ENCODE assay signal across 16 cellular contexts in genomic region chr2:17756629-17757028, GRCh38. TPM values are rescaled to one million over a fixed set of nuclear protein-coding genes. Genes with fewer than 3 reads are reported as not detected.
A peak's percentile ranks its signal among the peaks of the same experiment; 100 is the strongest.
DNase-seq lines count a peak whose midpoint lies in the region; ATAC-seq and TF ChIP-seq lines count a peak whose summit lies in the region.
"Had no signal": no experiment of that assay in that cellular context is flagged by ENCODE, and none has a peak within 500 bp of the region (broad histone marks: within the 10 kb centered on the region; RNA-seq: fewer than 3 reads in every experiment).

No MANE protein-coding gene starts in this region.

- H3K36me3 ChIP-seq in BLaER1 (peaks cover 20% of the 10 kb centered on the region), GM23248 (ENCODE audit: low read depth) (no peaks in the 10 kb centered on the region), WERI-Rb-1 (peaks cover 18% of the 10 kb centered on the region)

- H3K27ac Mint-ChIP-seq in stimulated activated naive CD8-positive, alpha-beta T cell treated with anti-CD3 and anti-CD28 coated beads, Interleukin-15, amount 100 ng/mL, for 72 hours = no peak overlapping the region

- H4K20me1 ChIP-seq in BLaER1 (no peaks in the 10 kb centered on the region), GM23248 (ENCODE audit: insufficient read depth) (no peaks in the 10 kb centered on the region)

- no peaks in the 10 kb centered on the region for H3K9me3 Mint-ChIP-seq in stimulated activated naive CD8-positive, alpha-beta T cell treated with anti-CD3 and anti-CD28 coated beads, Interleukin-15, amount 100 ng/mL, for 72 hours

- H3K9ac ChIP-seq in BLaER1 (0 out of 2 replicates have a peak overlapping the region, but pooled peaks have one; percentile 4), GM23248 (0 out of 2 replicates have a peak overlapping the region, but pooled peaks have one; percentile 1)

- H3K9me3 ChIP-seq in BLaER1 = no peaks in the 10 kb centered on the region
- H3K9me3 ChIP-seq in GM23248 (ENCODE audit: low read depth) = no peaks in the 10 kb centered on the region
- H3K9me3 ChIP-seq in WERI-Rb-1 (ENCODE audit: severe bottlenecking) = no peaks in the 10 kb centered on the region
- H3K9me3 ChIP-seq: BE2C, psoas muscle, SJCRH30 had no signal

- H3K79me2 ChIP-seq in GM23248 (ENCODE audit: insufficient read depth) = peaks cover 80% of the 10 kb centered on the region

- H3K27me3 ChIP-seq in BLaER1 = no peaks in the 10 kb centered on the region
- H3K27me3 ChIP-seq in GM23248 (replicated peaks; ENCODE audit: insufficient read depth) = no peaks in the 10 kb centered on the region
- no peaks in the 10 kb centered on the region for H3K27me3 ChIP-seq in WERI-Rb-1 (ENCODE audit: insufficient read depth, low read depth, severe bottlenecking)
- H3K27me3 ChIP-seq: BE2C, SJCRH30 had no signal

- no peak for TF ChIP-seq CTCF in WERI-Rb-1 (IDR thresholded peaks at IDR 0.05; ENCODE audit: low read depth, low read length)

- H3K4me2 ChIP-seq in BLaER1 = peak overlapping the region; percentile 90
- H3K4me2 ChIP-seq in GM23248 (ENCODE audit: unreplicated experiment) = peak overlapping the region; percentile 23

- H3K27ac ChIP-seq in BLaER1 (no peak overlapping the region), GM23248 (no peak overlapping the region), WERI-Rb-1 (peak overlapping the region; percentile 17)
- H3K27ac ChIP-seq: psoas muscle, SJCRH30, VCaP had no signal

- WGBS in GM23248 (ENCODE audit: low coverage in 1 of 2, low lambda C conversion rate in 2 of 2, missing lambda C conversion rate in 2 of 2), 2 experiments = 74 to 91% methylated on average over 6 of the region's 6 CpGs

- H3K4me3 Mint-ChIP-seq in stimulated activated naive CD8-positive, alpha-beta T cell treated with anti-CD3 and anti-CD28 coated beads, Interleukin-15, amount 100 ng/mL, for 72 hours = no peak overlapping the region

- H3K4me1 Mint-ChIP-seq in stimulated activated naive CD8-positive, alpha-beta T cell treated with anti-CD3 and anti-CD28 coated beads, Interleukin-15, amount 100 ng/mL, for 72 hours = peaks cover 23% of the 10 kb centered on the region

- DNase-seq in GM23248 = peak; percentile 50
- DNase-seq in WERI-Rb-1 = no peak
- DNase-seq in kidney tubule cell (ENCODE audit: low spot score) = peak; percentile 65
- no peak for DNase-seq in NAMALWA (ENCODE audit: low spot score)
- no peak for DNase-seq in HUDEP-2 (lab: John Stamatoyannopoulos, UW; ENCODE audit: unreplicated experiment in 76 of 76)
- no peak for DNase-seq in stimulated activated naive CD8-positive, alpha-beta T cell treated with anti-CD3 and anti-CD28 coated beads, Interleukin-15, amount 100 ng/mL, for 72 hours
- DNase-seq: BE2C, DMS79 treated with DMSO at 0.1 percent for 48 hours, MM.1S, psoas muscle, SJCRH30 had no signal

- no peak for ATAC-seq in GM21526 (IDR thresholded peaks at IDR 0.05; ENCODE audit: low FRiP score, unreplicated experiment)
- no peak for ATAC-seq in stimulated activated naive CD8-positive, alpha-beta T cell treated with anti-CD3 and anti-CD28 coated beads, Interleukin-15, amount 100 ng/mL, for 72 hours
- ATAC-seq: psoas muscle had no signal

- H3K4me1 ChIP-seq in BLaER1 (peaks cover 58% of the 10 kb centered on the region), GM23248 (ENCODE audit: insufficient read depth) (peaks cover 37% of the 10 kb centered on the region)

- H3K4me3 ChIP-seq in BLaER1 = no peak overlapping the region
- no peak overlapping the region for H3K4me3 ChIP-seq in GM23248
- no peak overlapping the region; the same call in 1 of the 2 replicates for H3K4me3 ChIP-seq in WERI-Rb-1 (ENCODE audit: low read depth, low read length)
- H3K4me3 ChIP-seq: psoas muscle had no signal

- in situ Hi-C loops in GM23248 (cut with MboI) = no loop called here

- H3K9me2 ChIP-seq in GM23248 (ENCODE audit: insufficient read depth) = no peaks in the 10 kb centered on the region

- H3K27me3 Mint-ChIP-seq in stimulated activated naive CD8-positive, alpha-beta T cell treated with anti-CD3 and anti-CD28 coated beads, Interleukin-15, amount 100 ng/mL, for 72 hours = no peaks in the 10 kb centered on the region

- no peak overlapping the region for H2AFZ ChIP-seq in GM23248

- peaks cover 6% of the 10 kb centered on the region; the same call in 1 of the 2 replicates for H3F3A ChIP-seq in GM23248 (ENCODE audit: insufficient read depth)

RNA-seq across cellular contexts. Expression of gene GEN1, which starts 2.7 kb away (rescaled TPM):
- 8.1 and 10.2 TPM in 2 replicates for total RNA-seq in GM23248 (2014; rRNA removed; shearing (Covaris generic))
- polyA plus RNA-seq in GM23248 (2016; fragmentation: Nextera tagmentation; extraction: Ambion mirVana) = 3.9 and 4.5 TPM in 2 replicates

RNA-seq across cellular contexts. Expression of gene SMC6, which starts 3.0 kb away (rescaled TPM):
- 21.4 and 22.0 TPM in 2 replicates for total RNA-seq in GM23248 (2014; rRNA removed; shearing (Covaris generic))
- polyA plus RNA-seq in GM23248 (2016; fragmentation: Nextera tagmentation; extraction: Ambion mirVana) = 18.8 and 20.9 TPM in 2 replicates

RNA-seq across cellular contexts. Expression of gene MSGN1, which starts 59.6 kb away (rescaled TPM):
- total RNA-seq in GM23248 (2014; rRNA removed; shearing (Covaris generic)) = not detected in 2 replicates
- not detected in 2 replicates for polyA plus RNA-seq in GM23248 (2016; fragmentation: Nextera tagmentation; extraction: Ambion mirVana)
- total RNA-seq: cardiac septum, psoas muscle, SJCRH30 had no signal
- polyA plus RNA-seq: psoas muscle, thymus had no signal

Comparison
In these comparisons a context has a peak if more than half of its experiments do, and no peak if none do; other contexts are left out.
1. DNase-seq: peak in GM23248 (single experiment) and kidney tubule cell (single experiment); none in WERI-Rb-1 (single experiment), NAMALWA (single experiment), HUDEP-2 (0 of 76) and stimulated activated naive CD8-positive, alpha-beta T cell treated with anti-CD3 and anti-CD28 coated beads, Interleukin-15, amount 100 ng/mL, for 72 hours (0 of 2).